ENCODE assay signal across 8 cellular contexts in genomic region chr1:207049974-207050391, GRCh38. TPM values are rescaled to one million over a fixed set of nuclear protein-coding genes. Genes with fewer than 3 reads are reported as not detected.
A peak's percentile ranks its signal among the peaks of the same experiment; 100 is the strongest.
DNase-seq lines count a peak whose midpoint lies in the region; ATAC-seq and TF ChIP-seq lines count a peak whose summit lies in the region.

No MANE protein-coding gene starts in this region.

- peak overlapping the region; percentile 91 to 98 (median 96) for H3K27ac Mint-ChIP-seq in CD4-positive, CD25-positive, alpha-beta regulatory T cell
- H3K27ac Mint-ChIP-seq in stimulated activated memory B cell treated with anti-CD40 and anti-IgM and Interleukin-4, amounts not matched to agents 10 μg/mL and 1 μg/mL and 100 μg/mL, for 72 hours: peak overlapping the region; percentile 91

- H3K4me3 Mint-ChIP-seq in CD4-positive, CD25-positive, alpha-beta regulatory T cell: peak overlapping the region; percentile 93 to 100 (median 97)
- H3K4me3 Mint-ChIP-seq in stimulated activated memory B cell treated with anti-CD40 and anti-IgM and Interleukin-4, amounts not matched to agents 10 μg/mL and 1 μg/mL and 100 μg/mL, for 72 hours: peak overlapping the region; percentile 91

- peak overlapping the region; percentile 97 for H3K4me3 ChIP-seq in CD4-positive, CD25-positive, alpha-beta regulatory T cell (ENCODE audit: low read depth, low read length)
- peak overlapping the region; percentile 90 to 93 for H3K4me3 ChIP-seq in duodenal mucosa (ENCODE audit: low read depth in 1 of 2, low read length in 2 of 2)
- H3K4me3 ChIP-seq in lower lobe of right lung: peak overlapping the region; percentile 82

- H3K4me1 Mint-ChIP-seq in CD4-positive, CD25-positive, alpha-beta regulatory T cell: peaks cover 38 to 76% (median 57%) of the 10 kb centered on the region in 4 donors
- peaks cover 61% of the 10 kb centered on the region for H3K4me1 Mint-ChIP-seq in stimulated activated memory B cell treated with anti-CD40 and anti-IgM and Interleukin-4, amounts not matched to agents 10 μg/mL and 1 μg/mL and 100 μg/mL, for 72 hours

- DNase-seq in CD4-positive, CD25-positive, alpha-beta regulatory T cell: peak; percentile 37 to 79 (median 63)
- DNase-seq in NCI-H146 (lab: John Stamatoyannopoulos, UW) (peak; percentile 54), lower lobe of right lung (no peak)

- peak; percentile 42 to 43 for ATAC-seq in CD4-positive, CD25-positive, alpha-beta regulatory T cell (ENCODE audit: low read depth in 2 of 2)
- peak; percentile 36 for ATAC-seq in GM21367 (IDR thresholded peaks at IDR 0.05; ENCODE audit: unreplicated experiment)
- ATAC-seq in lower lobe of right lung: peak; percentile 41 to 61
- no peak for ATAC-seq in stimulated activated memory B cell treated with anti-CD40 and anti-IgM and Interleukin-4, amounts not matched to agents 10 μg/mL and 1 μg/mL and 100 μg/mL, for 72 hours
- no peak for ATAC-seq in GM21717 (IDR thresholded peaks at IDR 0.05; ENCODE audit: unreplicated experiment)

- peak overlapping the region; percentile 71 for H3K27ac ChIP-seq in CD4-positive, CD25-positive, alpha-beta regulatory T cell (ENCODE audit: insufficient read depth, low read length, poor library complexity, severe bottlenecking)
- H3K27ac ChIP-seq in VCaP (peak overlapping the region; percentile 95), duodenal mucosa (ENCODE audit: low read depth, low read length) (peak overlapping the region; percentile 85), lower lobe of right lung (peak overlapping the region; percentile 87)

- intact Hi-C loops in lower lobe of right lung (cut with DNase I): no loop called here

- TF ChIP-seq CTCF in VCaP (conservative IDR thresholded peaks at IDR 0.05): peak; percentile 84
- TF ChIP-seq CTCF in lower lobe of right lung (IDR thresholded peaks at IDR 0.05): peak; percentile 81

- H3K4me1 ChIP-seq in CD4-positive, CD25-positive, alpha-beta regulatory T cell (ENCODE audit: control insufficient read depth, insufficient read depth, low read length, poor library complexity, severe bottlenecking): peaks cover 38% of the 10 kb centered on the region
- peaks cover 28 to 53% of the 10 kb centered on the region in 2 donors for H3K4me1 ChIP-seq in duodenal mucosa (ENCODE audit: control insufficient read depth in 1 of 2, insufficient read depth in 2 of 2, low read length in 2 of 2)
- H3K4me1 ChIP-seq in lower lobe of right lung: peaks cover 70% of the 10 kb centered on the region

- peaks cover 0 to 2% (median 0%) of the 10 kb centered on the region in 7 donors for H3K9me3 Mint-ChIP-seq in CD4-positive, CD25-positive, alpha-beta regulatory T cell
- no peaks in the 10 kb centered on the region for H3K9me3 Mint-ChIP-seq in stimulated activated memory B cell treated with anti-CD40 and anti-IgM and Interleukin-4, amounts not matched to agents 10 μg/mL and 1 μg/mL and 100 μg/mL, for 72 hours

- H3K36me3 ChIP-seq in CD4-positive, CD25-positive, alpha-beta regulatory T cell (ENCODE audit: control insufficient read depth, insufficient read depth, low read length): peaks cover 31% of the 10 kb centered on the region
- H3K36me3 ChIP-seq in duodenal mucosa (ENCODE audit: control insufficient read depth in 1 of 2, insufficient read depth in 2 of 2, low read length in 2 of 2) (peaks cover 14 to 18% of the 10 kb centered on the region in 2 donors), lower lobe of right lung (peaks cover 29% of the 10 kb centered on the region)

- H3K36me3 Mint-ChIP-seq in CD4-positive, CD25-positive, alpha-beta regulatory T cell: peaks cover 18% of the 10 kb centered on the region
- H3K36me3 Mint-ChIP-seq in stimulated activated memory B cell treated with anti-CD40 and anti-IgM and Interleukin-4, amounts not matched to agents 10 μg/mL and 1 μg/mL and 100 μg/mL, for 72 hours: no peaks in the 10 kb centered on the region

- no peaks in the 10 kb centered on the region for H3K27me3 ChIP-seq in CD4-positive, CD25-positive, alpha-beta regulatory T cell (ENCODE audit: control insufficient read depth, insufficient read depth, low read length)
- no peaks in the 10 kb centered on the region for H3K27me3 ChIP-seq in duodenal mucosa (ENCODE audit: control insufficient read depth in 1 of 2, insufficient read depth in 2 of 2, low read length in 2 of 2)
- no peaks in the 10 kb centered on the region for H3K27me3 ChIP-seq in lower lobe of right lung (ENCODE audit: low read depth)

- H3K27me3 Mint-ChIP-seq in CD4-positive, CD25-positive, alpha-beta regulatory T cell: peaks cover 16% of the 10 kb centered on the region
- H3K27me3 Mint-ChIP-seq in stimulated activated memory B cell treated with anti-CD40 and anti-IgM and Interleukin-4, amounts not matched to agents 10 μg/mL and 1 μg/mL and 100 μg/mL, for 72 hours: no peaks in the 10 kb centered on the region

- H3K9me3 ChIP-seq in CD4-positive, CD25-positive, alpha-beta regulatory T cell (ENCODE audit: control insufficient read depth in 2 of 2, low read length in 2 of 2): no peaks in the 10 kb centered on the region
- H3K9me3 ChIP-seq in duodenal mucosa (ENCODE audit: control insufficient read depth in 1 of 2, low read length in 2 of 2): no peaks in the 10 kb centered on the region
- H3K9me3 ChIP-seq in lower lobe of right lung: no peaks in the 10 kb centered on the region

- H3K9ac ChIP-seq in duodenal mucosa (ENCODE audit: low read depth in 1 of 2, low read length in 2 of 2): peak overlapping the region; percentile 97

RNA-seq across cellular contexts. Expression of gene YOD1, which starts 1.0 kb away (rescaled TPM):
- 10.8 TPM for total RNA-seq in CD4-positive, CD25-positive, alpha-beta regulatory T cell
- 1 to 10 TPM in 2 of 4 donors, under 1 TPM in 2; 0.76 to 1.6 (median 1.0) TPM for polyA plus RNA-seq in CD4-positive, CD25-positive, alpha-beta regulatory T cell
- 7.9 TPM for total RNA-seq in lower lobe of right lung

RNA-seq across cellular contexts. Expression of gene PFKFB2, which starts 3.1 kb away (rescaled TPM):
- 1.1 TPM for total RNA-seq in CD4-positive, CD25-positive, alpha-beta regulatory T cell
- under 1 TPM in 3 of 4 donors, not detected in 1; 0.32 to 0.72 (median 0.46) TPM for polyA plus RNA-seq in CD4-positive, CD25-positive, alpha-beta regulatory T cell
- total RNA-seq in lower lobe of right lung: 41.5 TPM

RNA-seq across cellular contexts. Expression of gene C1orf116, which starts 17.4 kb away (rescaled TPM):
- 0.32 TPM for total RNA-seq in CD4-positive, CD25-positive, alpha-beta regulatory T cell
- polyA plus RNA-seq in CD4-positive, CD25-positive, alpha-beta regulatory T cell: not detected
- 123 TPM for total RNA-seq in lower lobe of right lung

RNA-seq across cellular contexts. Expression of gene C4BPB, which starts 38.7 kb away (rescaled TPM):
- 0.72 TPM for total RNA-seq in CD4-positive, CD25-positive, alpha-beta regulatory T cell
- polyA plus RNA-seq in CD4-positive, CD25-positive, alpha-beta regulatory T cell: not detected
- 10.4 TPM for total RNA-seq in lower lobe of right lung

RNA-seq across cellular contexts. Expression of gene C4BPA, which starts 54.0 kb away (rescaled TPM):
- not detected for total RNA-seq in CD4-positive, CD25-positive, alpha-beta regulatory T cell
- not detected for polyA plus RNA-seq in CD4-positive, CD25-positive, alpha-beta regulatory T cell
- 65.2 TPM for total RNA-seq in lower lobe of right lung

Comparison
In these comparisons a context has a peak if more than half of its experiments do, and no peak if none do; other contexts are left out.
1. ATAC-seq: peak in CD4-positive, CD25-positive, alpha-beta regulatory T cell (2 of 2), GM21367 (single experiment) and lower lobe of right lung (2 of 2); none in stimulated activated memory B cell treated with anti-CD40 and anti-IgM and Interleukin-4, amounts not matched to agents 10 μg/mL and 1 μg/mL and 100 μg/mL, for 72 hours (single experiment) and GM21717 (single experiment).
2. RNA of gene PFKFB2, which starts 3.1 kb away (total RNA-seq): 41.5 TPM in lower lobe of right lung (single experiment); 1.1 TPM in CD4-positive, CD25-positive, alpha-beta regulatory T cell (single experiment); every median in the first group is over 10 times any median in the second.
3. RNA of gene C1orf116, which starts 17.4 kb away (total RNA-seq): 123 TPM in lower lobe of right lung (single experiment); 0.32 TPM in CD4-positive, CD25-positive, alpha-beta regulatory T cell (single experiment); every median in the first group is over 10 times any median in the second.
4. Peak in every context shown above with its lines, with median percentiles within 50 percentile points of each other: H3K27ac ChIP-seq and H3K4me3 ChIP-seq.